1 cellular context compared by ENCODE assay signal in genomic region chr11:132126973-132127900, GRCh38.
TF ChIP-seq lines count a peak whose summit lies in the region.

No MANE protein-coding gene starts in this region.

TF ChIP-seq in SK-N-SH treated with all-trans-retinoic acid at 6 μM for 48 hours, 23 proteins besides CTCF, POLR2A, EP300 and RAD21 (continued from another document):
- TF ChIP-seq CREB5 (CRISPR knock-in tag; IDR thresholded peaks at IDR 0.05; ENCODE audit: low read depth) (no peak), CSRNP3 (CRISPR knock-in tag; IDR thresholded peaks at IDR 0.05) (no peak), ZNF565 (CRISPR knock-in tag; conservative IDR thresholded peaks at IDR 0.05; ENCODE audit: low read depth) (no peak), ZNF70 (CRISPR knock-in tag; IDR thresholded peaks at IDR 0.05) (no peak), OSR1 (CRISPR knock-in tag; IDR thresholded peaks at IDR 0.05) (no peak), TCF4 (CRISPR knock-in tag; IDR thresholded peaks at IDR 0.05; ENCODE audit: borderline replicate concordance) (no peak), ESRRG (CRISPR knock-in tag; IDR thresholded peaks at IDR 0.05) (no peak), PPARA (CRISPR knock-in tag; IDR thresholded peaks at IDR 0.05; ENCODE audit: borderline replicate concordance) (no peak)
